Comparison of ENCODE assay signal across 19 cellular contexts in the genomic region with DNA sequence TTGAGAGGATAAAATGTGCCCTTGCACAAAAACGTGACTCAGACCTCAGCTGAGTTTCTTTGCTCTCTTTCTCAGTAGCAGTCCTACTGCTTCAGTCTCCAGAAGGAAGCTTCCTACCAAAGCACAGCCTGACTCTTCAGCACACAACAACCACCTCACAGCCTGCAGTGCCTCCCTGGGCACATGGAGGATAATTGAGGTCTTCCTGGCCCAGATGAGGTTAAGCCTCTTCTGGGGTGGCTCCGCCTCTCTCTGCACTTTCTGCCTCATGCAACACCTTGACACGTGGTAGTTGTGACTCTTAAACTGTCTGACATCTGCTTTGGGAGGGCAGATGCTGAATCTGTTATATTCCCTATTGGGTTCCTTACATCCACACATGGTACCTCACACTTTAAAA. TPM values are rescaled to one million over a fixed set of nuclear protein-coding genes. Genes with fewer than 3 reads are reported as not detected.
DNase-seq lines count a peak whose midpoint lies in the region; ATAC-seq and TF ChIP-seq lines count a peak whose summit lies in the region.
"Had no signal": no experiment of that assay in that cellular context is flagged by ENCODE, and none has a peak within 500 bp of the region (broad histone marks: within the 10 kb centered on the region; RNA-seq: fewer than 3 reads in every experiment).

No MANE protein-coding gene starts in this region.

- H4K20me1 ChIP-seq in hepatocyte (ENCODE audit: insufficient read depth, poor library complexity, severe bottlenecking): no peaks in the 10 kb centered on the region

- no peaks in the 10 kb centered on the region for H3K9me3 ChIP-seq in hepatocyte (ENCODE audit: low read depth)
- H3K9me3 ChIP-seq: ascending aorta had no signal

- 71% methylated on average over 3 of the region's 3 CpGs for WGBS in hepatocyte (ENCODE audit: low lambda C conversion rate, missing lambda C conversion rate)

- no peaks in the 10 kb centered on the region for H3K9me3 Mint-ChIP-seq in stimulated activated effector memory CD8-positive, alpha-beta T cell treated with anti-CD3 and anti-CD28 coated beads, Interleukin-12 subunit alpha, Interleukin-12 subunit beta, amount 100 ng/mL, for 72 hours
- H3K9me3 Mint-ChIP-seq: activated CD4-positive, alpha-beta T cell treated with anti-CD3 and anti-CD28 coated beads, Interleukin-2, amount 10 ng/mL, durations not matched to agents 24 days and 14 days; natural killer cell treated with Interleukin-12 subunit alpha and Interleukin-12 subunit beta and Interleukin-15 and Interleukin-18, amount 100 ng/mL, for 72 hours; stimulated activated naive CD8-positive, alpha-beta T cell treated with anti-CD3 and anti-CD28 coated beads, Interleukin-15, Interleukin-2, amounts not matched to agents 100 ng/mL and 50 ng/mL, for 24 hours; type B pancreatic cell had no signal

- no peak overlapping the region for H3K27ac Mint-ChIP-seq in stimulated activated effector memory CD8-positive, alpha-beta T cell treated with anti-CD3 and anti-CD28 coated beads, Interleukin-12 subunit alpha, Interleukin-12 subunit beta, amount 100 ng/mL, for 72 hours
- H3K27ac Mint-ChIP-seq: activated CD4-positive, alpha-beta T cell treated with anti-CD3 and anti-CD28 coated beads, Interleukin-2, amount 10 ng/mL, durations not matched to agents 24 days and 14 days; stimulated activated naive CD8-positive, alpha-beta T cell treated with anti-CD3 and anti-CD28 coated beads, Interleukin-15, Interleukin-2, amounts not matched to agents 100 ng/mL and 50 ng/mL, for 24 hours; type B pancreatic cell had no signal

- H3K27ac ChIP-seq in hepatocyte: no peak overlapping the region
- H3K27ac ChIP-seq: coronary artery had no signal

- H2AFZ ChIP-seq in hepatocyte: no peak overlapping the region

- H3K4me3 ChIP-seq in foreskin fibroblast (ENCODE audit: low read depth in 1 of 2, low read length in 2 of 2) (no peak overlapping the region), hepatocyte (no peak overlapping the region)
- H3K4me3 ChIP-seq: ascending aorta, coronary artery had no signal

- no peaks in the 10 kb centered on the region for H3K4me1 ChIP-seq in hepatocyte (ENCODE audit: insufficient read depth)

- H3K27me3 ChIP-seq in hepatocyte: no peaks in the 10 kb centered on the region
- H3K27me3 ChIP-seq: ascending aorta had no signal

- no peak for ATAC-seq in stimulated activated effector memory CD8-positive, alpha-beta T cell treated with anti-CD3 and anti-CD28 coated beads, Interleukin-12 subunit alpha, Interleukin-12 subunit beta, amount 100 ng/mL, for 72 hours
- ATAC-seq: natural killer cell treated with Interleukin-12 subunit alpha and Interleukin-12 subunit beta and Interleukin-15 and Interleukin-18, amount 100 ng/mL, for 72 hours had no signal

- no peak overlapping the region for H3K4me2 ChIP-seq in hepatocyte

- peaks cover 98% of the 10 kb centered on the region for H3K36me3 Mint-ChIP-seq in stimulated activated effector memory CD8-positive, alpha-beta T cell treated with anti-CD3 and anti-CD28 coated beads, Interleukin-12 subunit alpha, Interleukin-12 subunit beta, amount 100 ng/mL, for 72 hours

- H3K4me3 Mint-ChIP-seq in stimulated activated effector memory CD8-positive, alpha-beta T cell treated with anti-CD3 and anti-CD28 coated beads, Interleukin-12 subunit alpha, Interleukin-12 subunit beta, amount 100 ng/mL, for 72 hours: no peak overlapping the region
- H3K4me3 Mint-ChIP-seq: activated CD4-positive, alpha-beta T cell treated with anti-CD3 and anti-CD28 coated beads, Interleukin-2, amount 10 ng/mL, durations not matched to agents 24 days and 14 days; natural killer cell treated with Interleukin-12 subunit alpha and Interleukin-12 subunit beta and Interleukin-15 and Interleukin-18, amount 100 ng/mL, for 72 hours; stimulated activated naive CD8-positive, alpha-beta T cell treated with anti-CD3 and anti-CD28 coated beads, Interleukin-15, Interleukin-2, amounts not matched to agents 100 ng/mL and 50 ng/mL, for 24 hours; type B pancreatic cell had no signal

- DNase-seq in NCI-H510A treated with DMSO at 0.1 percent for 48 hours (lab: John Stamatoyannopoulos, UW) (peak; percentile 5), NCI-H510A (lab: John Stamatoyannopoulos, UW) (no peak), EH (ENCODE audit: low read depth) (peak; percentile 44), RPMI7951 (ENCODE audit: low read depth) (peak; percentile 26), foreskin fibroblast (peak; percentile 41 to 55), hepatocyte (ENCODE audit: low spot score) (no peak), medulla oblongata (ENCODE audit: extremely low spot score) (no peak)
- DNase-seq in stimulated activated effector memory CD8-positive, alpha-beta T cell treated with anti-CD3 and anti-CD28 coated beads, Interleukin-12 subunit alpha, Interleukin-12 subunit beta, amount 100 ng/mL, for 72 hours (ENCODE audit: low spot score in 2 of 2): no peak
- DNase-seq: 8988T; activated CD4-positive, alpha-beta T cell treated with anti-CD3 and anti-CD28 coated beads, Interleukin-2, amount 10 ng/mL, durations not matched to agents 24 days and 14 days; C1 segment of cervical spinal cord; KBM-7; NCI-H2081; SHP77 treated with DMSO at 0.1 percent for 48 hours had no signal

- H3K36me3 ChIP-seq in hepatocyte (replicated peaks; ENCODE audit: insufficient read depth, low read depth): no peaks in the 10 kb centered on the region

- H3K79me2 ChIP-seq in hepatocyte: no peaks in the 10 kb centered on the region

- H3K4me1 Mint-ChIP-seq in stimulated activated effector memory CD8-positive, alpha-beta T cell treated with anti-CD3 and anti-CD28 coated beads, Interleukin-12 subunit alpha, Interleukin-12 subunit beta, amount 100 ng/mL, for 72 hours: peaks cover 13% of the 10 kb centered on the region

- H3K9me2 ChIP-seq in hepatocyte (replicated peaks; ENCODE audit: insufficient read depth): no peaks in the 10 kb centered on the region

- TF ChIP-seq CTCF in foreskin fibroblast (IDR thresholded peaks at IDR 0.05; ENCODE audit: low read depth, low read length): no peak
- no peak for TF ChIP-seq CTCF in hepatocyte (IDR thresholded peaks at IDR 0.05; ENCODE audit: poor library complexity)

RNA-seq across cellular contexts. Expression of a gene that starts 33.8 kb away (rescaled TPM):
- total RNA-seq in RPMI7951 (2014; rRNA removed; shearing (Covaris generic)): 22.2 and 24.3 TPM in 2 replicates
- total RNA-seq in hepatocyte: 20.8 and 22.4 TPM in 2 replicates
- 21.5 and 21.9 TPM in 2 replicates for polyA plus RNA-seq in hepatocyte

RNA-seq across cellular contexts. Expression of a gene that starts 36.8 kb away (rescaled TPM):
- total RNA-seq in RPMI7951 (2014; rRNA removed; shearing (Covaris generic)): 37.2 and 39.4 TPM in 2 replicates
- total RNA-seq in hepatocyte: 49.7 and 55.3 TPM in 2 replicates
- 13.2 and 14.3 TPM in 2 replicates for polyA plus RNA-seq in hepatocyte

Comparison
In these comparisons a context has a peak if more than half of its experiments do, and no peak if none do; other contexts are left out.
1. DNase-seq: peak in NCI-H510A treated with DMSO at 0.1 percent for 48 hours (single experiment), EH (single experiment), RPMI7951 (single experiment) and foreskin fibroblast (2 of 2); none in NCI-H510A (single experiment), hepatocyte (single experiment), stimulated activated effector memory CD8-positive, alpha-beta T cell treated with anti-CD3 and anti-CD28 coated beads, Interleukin-12 subunit alpha, Interleukin-12 subunit beta, amount 100 ng/mL, for 72 hours (0 of 2) and medulla oblongata (single experiment).